In the genomic region with DNA sequence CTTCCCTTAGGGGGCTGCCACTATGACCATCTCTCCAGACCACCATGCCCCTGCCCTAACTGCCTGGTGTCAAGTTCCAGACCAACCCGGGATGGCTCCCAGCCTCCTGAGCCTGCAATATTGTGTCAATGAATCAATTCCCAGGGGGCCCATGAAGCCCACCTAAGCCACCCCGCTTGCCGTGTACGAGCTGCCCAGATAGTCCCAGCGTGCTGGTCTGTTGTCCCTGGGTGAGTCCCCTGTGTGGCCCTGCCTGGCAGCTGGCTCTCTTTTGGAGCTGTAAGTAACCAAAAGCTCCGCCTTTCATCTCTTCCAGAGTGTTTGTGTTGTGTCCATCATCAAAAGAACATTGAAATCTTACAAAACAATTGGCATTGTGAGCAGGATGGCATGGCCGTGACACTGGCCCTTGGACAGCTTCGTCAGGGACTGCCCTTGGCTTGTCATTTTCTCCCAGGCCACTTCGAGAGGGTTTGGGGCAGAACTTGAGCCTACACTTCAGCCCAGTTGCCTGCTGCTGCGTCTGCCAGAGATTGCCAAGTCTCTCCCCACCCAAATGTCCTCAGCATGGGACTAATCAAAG, we compare ENCODE assay signal across 1 cellular context.
TF ChIP-seq lines count a peak whose summit lies in the region.

No MANE protein-coding gene starts in this region.

TF ChIP-seq in H1, 55 proteins besides CTCF, POLR2A, EP300 and RAD21:
- TF ChIP-seq POU5F1 (IDR thresholded peaks at IDR 0.05; ENCODE audit: low read depth, low read length): no peak
- TF ChIP-seq, protein P1, sequence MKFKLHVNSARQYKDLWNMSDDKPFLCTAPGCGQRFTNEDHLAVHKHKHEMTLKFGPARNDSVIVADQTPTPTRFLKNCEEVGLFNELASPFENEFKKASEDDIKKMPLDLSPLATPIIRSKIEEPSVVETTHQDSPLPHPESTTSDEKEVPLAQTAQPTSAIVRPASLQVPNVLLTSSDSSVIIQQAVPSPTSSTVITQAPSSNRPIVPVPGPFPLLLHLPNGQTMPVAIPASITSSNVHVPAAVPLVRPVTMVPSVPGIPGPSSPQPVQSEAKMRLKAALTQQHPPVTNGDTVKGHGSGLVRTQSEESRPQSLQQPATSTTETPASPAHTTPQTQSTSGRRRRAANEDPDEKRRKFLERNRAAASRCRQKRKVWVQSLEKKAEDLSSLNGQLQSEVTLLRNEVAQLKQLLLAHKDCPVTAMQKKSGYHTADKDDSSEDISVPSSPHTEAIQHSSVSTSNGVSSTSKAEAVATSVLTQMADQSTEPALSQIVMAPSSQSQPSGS (IDR thresholded peaks at IDR 0.05; ENCODE audit: low read length): no peak
- no peak for TF ChIP-seq JUND (IDR thresholded peaks at IDR 0.05; ENCODE audit: low read length)
- no peak for TF ChIP-seq BCL11A (IDR thresholded peaks at IDR 0.05; ENCODE audit: low read depth in 2 of 2, low read length in 2 of 2)
- TF ChIP-seq GABPA (IDR thresholded peaks at IDR 0.05; ENCODE audit: borderline replicate concordance, insufficient read depth, low read length): no peak
- TF ChIP-seq KDM4A (IDR thresholded peaks at IDR 0.05; ENCODE audit: low read depth, low read length, severe bottlenecking): no peak
- TF ChIP-seq CBX8 (IDR thresholded peaks at IDR 0.05; ENCODE audit: borderline replicate concordance, low read depth, low read length): no peak
TF ChIP-seq in H1: peak in this region for 0.
